In the genomic region with DNA sequence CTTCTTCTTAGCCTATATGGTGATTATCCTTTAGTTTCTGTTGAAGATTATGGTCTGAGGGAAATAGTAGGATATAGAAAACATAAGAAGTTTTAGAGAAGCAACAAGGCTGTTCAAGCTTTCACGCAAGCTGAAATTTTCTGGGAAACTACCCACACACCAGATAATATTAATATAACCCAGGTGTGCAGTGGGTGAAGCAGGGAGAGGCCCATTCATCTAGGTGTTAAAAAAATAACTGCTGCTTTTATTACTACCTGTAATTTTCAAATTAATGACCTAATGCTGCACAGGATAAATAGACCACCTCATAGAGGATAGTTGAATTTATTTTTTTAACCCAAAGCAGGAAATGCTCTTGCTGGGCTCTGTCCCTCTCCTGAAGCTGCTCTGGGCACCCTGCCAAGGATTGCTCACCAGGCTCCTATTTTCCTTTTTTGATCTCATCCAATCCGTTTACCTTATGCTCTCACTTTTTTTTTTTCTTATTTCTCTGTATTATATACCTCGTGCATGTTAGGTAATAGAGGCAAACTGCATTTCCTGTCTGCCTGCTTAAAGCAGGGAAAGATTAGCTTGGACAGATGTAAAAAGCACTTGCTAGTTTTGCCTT, we compare ENCODE assay signal across 9 cellular contexts.
DNase-seq lines count a peak whose midpoint lies in the region; FAIRE-seq and TF ChIP-seq lines count a peak whose summit lies in the region.
"Had no signal": no experiment of that assay in that cellular context is flagged by ENCODE, and none has a peak within 500 bp of the region (broad histone marks: within the 10 kb centered on the region; RNA-seq: fewer than 3 reads in every experiment).

No MANE protein-coding gene starts in this region.

- no peak overlapping the region for H3K4me3 Mint-ChIP-seq in MCF 10A (ENCODE audit: unreplicated experiment)

- DNase-seq in NCI-H460 (ENCODE audit: extremely low read depth, low read depth) (peak; percentile 39), MCF 10A (ENCODE audit: unreplicated experiment) (peak; percentile 97), lung microvascular endothelial cell (ENCODE audit: low read depth in 2 of 2) (peak; percentile 93), GM12891 (ENCODE audit: insufficient read length, low spot score) (no peak), NOMO-1 treated with dmso at 0.1 percent for 144 hours (lab: John Stamatoyannopoulos, UW; ENCODE audit: unreplicated experiment) (no peak), iPS-NIHi7 (ENCODE audit: extremely low spot score) (no peak), spleen (no peak)

- H3K36me3 Mint-ChIP-seq in MCF 10A (ENCODE audit: insufficient read depth, unreplicated experiment): peaks cover 7% of the 10 kb centered on the region

- H3K27ac ChIP-seq in HEK293 (ENCODE audit: extremely low read depth, low read depth, low read length) (peak overlapping the region; percentile 14; the same call in 1 of the 2 replicates), spleen (peak overlapping the region in 3 of 8 donors; percentile 39 to 67 (median 60))
- H3K27ac ChIP-seq: gastrocnemius medialis had no signal

- BruUV-seq in MCF 10A (replicated peaks; lab: Mats Ljungman, UMichigan): no TSS peak

- H3K27ac Mint-ChIP-seq in MCF 10A (ENCODE audit: low read depth, unreplicated experiment): peak overlapping the region; percentile 25

- H3K9me3 ChIP-seq in HEK293 (ENCODE audit: control insufficient read depth, insufficient read depth, low read depth, low read length) (no peaks in the 10 kb centered on the region), spleen (no peaks in the 10 kb centered on the region)
- H3K9me3 ChIP-seq: gastrocnemius medialis had no signal

- no peak for TF ChIP-seq POLR2A in GM12891 (IDR thresholded peaks at IDR 0.05; ENCODE audit: low read depth, low read length)
- no peak for TF ChIP-seq POLR2A in spleen (IDR thresholded peaks at IDR 0.05)

- CTCF ChIA-PET in HEK293 (lab: Yijun Ruan, JAX): interaction anchor here (0.6 to 1.0 kb wide), 2 partner anchors 141 to 165 kb away, joined by 3 to 4 read pairs; no protein-coding TSS in a partner anchor
- CTCF ChIA-PET in MCF 10A (lab: Yijun Ruan, JAX): interaction anchor here (0.6 to 1.5 kb wide), 8 partner anchors 19 to 241 kb away, joined by 3 to 7 read pairs (median 4); no protein-coding TSS in a partner anchor

- H3K36me3 ChIP-seq in HEK293 (ENCODE audit: control insufficient read depth in 2 of 2, insufficient read depth in 1 of 2, low read length in 2 of 2) (no peaks in the 10 kb centered on the region), spleen (peaks cover 0 to 14% (median 0%) of the 10 kb centered on the region in 6 donors)
- H3K36me3 ChIP-seq: gastrocnemius medialis had no signal

- no peaks in the 10 kb centered on the region for H3K9me3 Mint-ChIP-seq in MCF 10A (ENCODE audit: unreplicated experiment)

- H3K4me1 ChIP-seq in HEK293 (ENCODE audit: control insufficient read depth, insufficient read depth, low read length) (peaks cover 23% of the 10 kb centered on the region), spleen (peaks cover 0 to 31% (median 14%) of the 10 kb centered on the region in 6 donors)

- no peaks in the 10 kb centered on the region for H3K27me3 Mint-ChIP-seq in MCF 10A (ENCODE audit: insufficient read depth, unreplicated experiment)

- intact Hi-C loops in MCF 10A (cut with micrococcal nuclease) (loop anchor here (1.0 kb wide), 1 partner anchor 124 kb away; a partner anchor contains a TSS), spleen (cut with DNase I; ENCODE audit: low total_unique reads) (no loop called here)

- 27 to 37% (median 30%) methylated on average over 3 of the region's 3 CpGs for WGBS in spleen, 5 donors

- no peak overlapping the region for H3K4me3 ChIP-seq in HEK293 (ENCODE audit: low read depth, low read length)
- H3K4me3 ChIP-seq in spleen: no peak overlapping the region
- H3K4me3 ChIP-seq: gastrocnemius medialis had no signal

- no peaks in the 10 kb centered on the region for H3K27me3 ChIP-seq in spleen (replicated peaks in 1 of 7)
- H3K27me3 ChIP-seq: gastrocnemius medialis had no signal

- POLR2A ChIA-PET in HEK293 (lab: Yijun Ruan, JAX): no interaction called here
- POLR2A ChIA-PET in MCF 10A (lab: Yijun Ruan, JAX): interaction anchor here (0.7 to 3.1 kb wide), 6 partner anchors 9 to 186 kb away, joined by 3 to 12 read pairs (median 4); no protein-coding TSS in a partner anchor

- peaks cover 37% of the 10 kb centered on the region for H3K4me1 Mint-ChIP-seq in MCF 10A (ENCODE audit: insufficient read depth, unreplicated experiment)

- no peak for FAIRE-seq in GM12891 (lab: Jason Lieb, UNC)

- TF ChIP-seq CTCF in HEK293 (tag by site-specific recombination; IDR thresholded peaks at IDR 0.05) (no peak), MCF 10A (IDR thresholded peaks at IDR 0.05; ENCODE audit: unreplicated experiment) (no peak), spleen (IDR thresholded peaks at IDR 0.05 in 8 of 11, conservative IDR thresholded peaks at IDR 0.05 in 3 of 11) (no peak)

TF ChIP-seq in HEK293, 187 proteins besides CTCF, POLR2A, EP300 and RAD21 (continues in another document):
- TF ChIP-seq ZNF629 (tag by site-specific recombination; IDR thresholded peaks at IDR 0.05): peak; percentile 55
- 0 out of 2 replicates have a peak, but pooled peaks have one; percentile 12 for TF ChIP-seq TRIM28 (IDR thresholded peaks at IDR 0.05; ENCODE audit: borderline replicate concordance, low read length)
- TF ChIP-seq ZEB2 (tag by site-specific recombination; IDR thresholded peaks at IDR 0.05): 0 out of 2 replicates have a peak, but pooled peaks have one; percentile 47
- TF ChIP-seq, protein P1, sequence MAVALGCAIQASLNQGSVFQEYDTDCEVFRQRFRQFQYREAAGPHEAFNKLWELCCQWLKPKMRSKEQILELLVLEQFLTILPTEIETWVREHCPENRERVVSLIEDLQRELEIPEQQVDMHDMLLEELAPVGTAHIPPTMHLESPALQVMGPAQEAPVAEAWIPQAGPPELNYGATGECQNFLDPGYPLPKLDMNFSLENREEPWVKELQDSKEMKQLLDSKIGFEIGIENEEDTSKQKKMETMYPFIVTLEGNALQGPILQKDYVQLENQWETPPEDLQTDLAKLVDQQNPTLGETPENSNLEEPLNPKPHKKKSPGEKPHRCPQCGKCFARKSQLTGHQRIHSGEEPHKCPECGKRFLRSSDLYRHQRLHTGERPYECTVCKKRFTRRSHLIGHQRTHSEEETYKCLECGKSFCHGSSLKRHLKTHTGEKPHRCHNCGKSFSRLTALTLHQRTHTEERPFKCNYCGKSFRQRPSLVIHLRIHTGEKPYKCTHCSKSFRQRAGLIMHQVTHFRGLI (tag by site-specific recombination; IDR thresholded peaks at IDR 0.05): peak; percentile 61; the same call in 1 of the 2 replicates

TF ChIP-seq in GM12891, 5 proteins besides CTCF, POLR2A, EP300 and RAD21:
- TF ChIP-seq PAX5 (IDR thresholded peaks at IDR 0.05; ENCODE audit: insufficient read depth, low read length, severe bottlenecking) (no peak), POU2F2 (IDR thresholded peaks at IDR 0.05; ENCODE audit: low read depth, low read length) (no peak), SPI1 (IDR thresholded peaks at IDR 0.05; ENCODE audit: low read depth, low read length) (no peak), POLR2AphosphoS5 (IDR thresholded peaks at IDR 0.05; ENCODE audit: low read depth, low read length) (no peak), TAF1 (IDR thresholded peaks at IDR 0.05; ENCODE audit: low read depth, low read length) (no peak)

Comparison
In these comparisons a context has a peak if more than half of its experiments do, and no peak if none do; other contexts are left out.
1. DNase-seq: peak in NCI-H460 (single experiment), MCF 10A (single experiment) and lung microvascular endothelial cell (2 of 2); none in GM12891 (single experiment), NOMO-1 treated with dmso at 0.1 percent for 144 hours (single experiment), iPS-NIHi7 (single experiment) and spleen (single experiment).